8 cellular contexts compared by ENCODE assay signal in the genomic region with DNA sequence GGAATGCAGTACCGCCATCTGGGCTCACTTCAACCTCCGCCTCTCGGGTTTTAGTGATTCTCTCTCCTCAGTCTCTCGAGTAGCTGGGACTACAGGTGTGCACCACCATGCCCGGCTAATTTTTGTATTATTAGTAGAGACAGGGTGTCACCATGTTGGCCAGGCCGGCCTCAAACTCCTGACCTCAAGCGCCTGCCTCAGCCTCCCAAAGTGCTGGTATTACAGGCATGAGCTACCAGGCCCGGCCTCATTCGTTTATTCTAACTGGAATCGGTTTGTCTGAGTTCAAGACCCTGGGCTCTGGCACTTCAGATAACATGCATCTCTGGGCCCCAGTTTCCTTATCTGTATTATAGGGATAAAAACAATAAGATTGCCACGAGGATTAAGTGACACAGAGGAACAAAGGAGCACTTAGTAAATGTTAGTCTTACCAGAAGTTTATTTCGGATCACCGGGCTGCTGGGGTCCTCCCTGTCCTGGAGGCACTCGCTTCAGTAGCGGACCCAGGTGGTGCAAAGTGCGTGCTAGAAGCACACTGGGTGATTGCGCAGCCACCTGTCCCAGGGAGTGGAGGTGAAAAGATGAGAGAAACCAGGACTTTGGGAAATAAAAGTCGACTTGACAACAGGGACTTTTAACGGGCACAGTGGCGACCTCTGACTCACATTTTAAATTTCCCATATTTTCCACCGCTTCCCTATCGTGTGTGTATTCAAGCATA. TPM values are rescaled to one million over a fixed set of nuclear protein-coding genes. Genes with fewer than 3 reads are reported as not detected.
A peak's percentile ranks its signal among the peaks of the same experiment; 100 is the strongest.
DNase-seq lines count a peak whose midpoint lies in the region; ATAC-seq, FAIRE-seq and TF ChIP-seq lines count a peak whose summit lies in the region.

No MANE protein-coding gene starts in this region.

- peak overlapping the region; percentile 49 to 75 for H3K27ac ChIP-seq in kidney (ENCODE audit: low read depth in 2 of 2, low read length in 2 of 2)

- no peaks in the 10 kb centered on the region for H3K36me3 ChIP-seq in kidney (ENCODE audit: control insufficient read depth in 1 of 2, insufficient read depth in 2 of 2, low read length in 2 of 2)

- H3K27me3 Mint-ChIP-seq in stimulated activated naive CD8-positive, alpha-beta T cell treated with anti-CD3 and anti-CD28 coated beads, Interleukin-15, amount 100 ng/mL, for 72 hours, result no peaks in the 10 kb centered on the region

- peaks cover 10 to 15% of the 10 kb centered on the region in 2 donors for H3K4me1 ChIP-seq in kidney (ENCODE audit: control insufficient read depth in 1 of 2, insufficient read depth in 1 of 2, low read depth in 1 of 2, low read length in 2 of 2)

- no peak for TF ChIP-seq CTCF in astrocyte of the cerebellum (IDR thresholded peaks at IDR 0.05; ENCODE audit: low read depth, low read length, missing control alignments)
- no peak for TF ChIP-seq CTCF in kidney (IDR thresholded peaks at IDR 0.05; ENCODE audit: borderline replicate concordance, extremely low read depth, insufficient read depth)

- in situ Hi-C loops in astrocyte of the cerebellum (cut with HindIII; ENCODE audit: low sequenced_read_pairs), result no loop called here

- peak overlapping the region; percentile 88 to 94 for H3K4me3 Mint-ChIP-seq in stimulated activated naive CD8-positive, alpha-beta T cell treated with anti-CD3 and anti-CD28 coated beads, Interleukin-15, amount 100 ng/mL, for 72 hours

- peaks cover 22% of the 10 kb centered on the region for H3K4me1 Mint-ChIP-seq in stimulated activated naive CD8-positive, alpha-beta T cell treated with anti-CD3 and anti-CD28 coated beads, Interleukin-15, amount 100 ng/mL, for 72 hours

- no peaks in the 10 kb centered on the region for H3K9me3 ChIP-seq in kidney (ENCODE audit: control insufficient read depth in 1 of 2, low read length in 2 of 2)

- FAIRE-seq in kidney (lab: Jason Lieb, UNC), result no peak

- peak overlapping the region; percentile 52 for H3K4me3 ChIP-seq in astrocyte of the cerebellum (ENCODE audit: low read depth, low read length)
- H3K4me3 ChIP-seq in kidney (ENCODE audit: low read length in 2 of 2), result peak overlapping the region; percentile 51 to 84

- H3K9ac ChIP-seq in kidney (ENCODE audit: low read length in 2 of 2), result peak overlapping the region; percentile 35 to 41

- intact Hi-C loops in kidney (cut with DNase I), result no loop called here

- peak overlapping the region in 1 of 2 donors; percentile 76 for H3K27ac Mint-ChIP-seq in stimulated activated naive CD8-positive, alpha-beta T cell treated with anti-CD3 and anti-CD28 coated beads, Interleukin-15, amount 100 ng/mL, for 72 hours

- DNase-seq in activated naive CD4-positive, alpha-beta T cell treated with Interleukin-2 at 50 U/mL for 16 hours, result peak; percentile 10
- no peak for DNase-seq in activated naive CD4-positive, alpha-beta T cell treated with anti-CD3 and anti-CD28 coated beads, Interleukin-2, amount 50 U/mL, for 16 hours
- no peak for DNase-seq in astrocyte of the cerebellum (ENCODE audit: low read depth)
- no peak for DNase-seq in kidney
- DNase-seq in stimulated activated naive CD8-positive, alpha-beta T cell treated with anti-CD3 and anti-CD28 coated beads, Interleukin-15, amount 100 ng/mL, for 72 hours, result no peak
- no peak for DNase-seq in midbrain (lab: John Stamatoyannopoulos, UW)

- no peaks in the 10 kb centered on the region for H3K9me3 Mint-ChIP-seq in stimulated activated naive CD8-positive, alpha-beta T cell treated with anti-CD3 and anti-CD28 coated beads, Interleukin-15, amount 100 ng/mL, for 72 hours

- ATAC-seq in stimulated activated naive CD8-positive, alpha-beta T cell treated with anti-CD3 and anti-CD28 coated beads, Interleukin-15, amount 100 ng/mL, for 72 hours, result no peak
- ATAC-seq in HG03565 (IDR thresholded peaks at IDR 0.05; ENCODE audit: unreplicated experiment) (no peak), GM19324 (IDR thresholded peaks at IDR 0.05; ENCODE audit: low FRiP score, unreplicated experiment) (no peak)

RNA-seq across cellular contexts. Expression of gene ACACB, which starts 37.5 kb away (rescaled TPM):
- 56.8 TPM for total RNA-seq in kidney
- polyA plus RNA-seq in kidney (ENCODE audit: insufficient read depth, low read depth, low replicate concordance), result 13.8 TPM

RNA-seq across cellular contexts. Expression of gene UNG, which starts 56.5 kb away (rescaled TPM):
- 24.9 TPM for total RNA-seq in kidney
- 30.3 TPM for polyA plus RNA-seq in kidney (ENCODE audit: insufficient read depth, low read depth, low replicate concordance)
